In genomic region chr18:62242955-62243354, GRCh38 we compare ENCODE assay signal across 2 cellular contexts.
A peak's percentile ranks its signal among the peaks of the same experiment; 100 is the strongest.
TF ChIP-seq lines count a peak whose summit lies in the region.

No MANE protein-coding gene starts in this region.

TF ChIP-seq in HepG2, 621 proteins besides CTCF, POLR2A, EP300 and RAD21:
- no peak for TF ChIP-seq MYPOP (CRISPR knock-in tag; IDR thresholded peaks at IDR 0.05)
- 0 out of 2 replicates have a peak, but pooled peaks have one; percentile 20 for TF ChIP-seq CEBPB (IDR thresholded peaks at IDR 0.05; ENCODE audit: borderline replicate concordance, low read depth, low read length)

TF ChIP-seq in IMR-90, 13 proteins besides CTCF, POLR2A, EP300 and RAD21:
- TF ChIP-seq CEBPB (IDR thresholded peaks at IDR 0.05; ENCODE audit: low read depth, low read length) (peak; percentile 55), RCOR1 (IDR thresholded peaks at IDR 0.05; ENCODE audit: insufficient replicate concordance, low read length) (no peak)
